ENCODE assay signal across 1 cellular context in genomic region chr19:55559684-55560083, GRCh38.
TF ChIP-seq lines count a peak whose summit lies in the region.

No MANE protein-coding gene starts in this region.

TF ChIP-seq in IMR-90, 13 proteins besides CTCF, POLR2A, EP300 and RAD21:
- TF ChIP-seq FOS (IDR thresholded peaks at IDR 0.05; ENCODE audit: low read depth, low read length) (no peak), BHLHE40 (IDR thresholded peaks at IDR 0.05; ENCODE audit: low read depth, low read length) (no peak), CHD1 (IDR thresholded peaks at IDR 0.05; ENCODE audit: low read depth, low read length) (no peak), MXI1 (IDR thresholded peaks at IDR 0.05; ENCODE audit: borderline replicate concordance, low read depth, low read length) (no peak), MAZ (IDR thresholded peaks at IDR 0.05; ENCODE audit: borderline replicate concordance, low read depth, low read length) (no peak), NFE2L2 (IDR thresholded peaks at IDR 0.05; ENCODE audit: low read depth, low read length) (no peak), RFX5 (IDR thresholded peaks at IDR 0.05; ENCODE audit: low read depth, low read length) (no peak), USF2 (IDR thresholded peaks at IDR 0.05; ENCODE audit: low read depth, low read length) (no peak), RCOR1 (IDR thresholded peaks at IDR 0.05; ENCODE audit: insufficient replicate concordance, low read length) (no peak), MAFK (IDR thresholded peaks at IDR 0.05; ENCODE audit: low read depth, low read length) (no peak), SMC3 (IDR thresholded peaks at IDR 0.05; ENCODE audit: low read depth, low read length) (no peak), CEBPB (IDR thresholded peaks at IDR 0.05; ENCODE audit: low read depth, low read length) (no peak)
- TF ChIP-seq, protein P1, sequence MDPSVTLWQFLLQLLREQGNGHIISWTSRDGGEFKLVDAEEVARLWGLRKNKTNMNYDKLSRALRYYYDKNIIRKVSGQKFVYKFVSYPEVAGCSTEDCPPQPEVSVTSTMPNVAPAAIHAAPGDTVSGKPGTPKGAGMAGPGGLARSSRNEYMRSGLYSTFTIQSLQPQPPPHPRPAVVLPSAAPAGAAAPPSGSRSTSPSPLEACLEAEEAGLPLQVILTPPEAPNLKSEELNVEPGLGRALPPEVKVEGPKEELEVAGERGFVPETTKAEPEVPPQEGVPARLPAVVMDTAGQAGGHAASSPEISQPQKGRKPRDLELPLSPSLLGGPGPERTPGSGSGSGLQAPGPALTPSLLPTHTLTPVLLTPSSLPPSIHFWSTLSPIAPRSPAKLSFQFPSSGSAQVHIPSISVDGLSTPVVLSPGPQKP (IDR thresholded peaks at IDR 0.05; ENCODE audit: borderline replicate concordance, low read depth, low read length) = no peak
